ENCODE assay signal across 12 cellular contexts in the genomic region with DNA sequence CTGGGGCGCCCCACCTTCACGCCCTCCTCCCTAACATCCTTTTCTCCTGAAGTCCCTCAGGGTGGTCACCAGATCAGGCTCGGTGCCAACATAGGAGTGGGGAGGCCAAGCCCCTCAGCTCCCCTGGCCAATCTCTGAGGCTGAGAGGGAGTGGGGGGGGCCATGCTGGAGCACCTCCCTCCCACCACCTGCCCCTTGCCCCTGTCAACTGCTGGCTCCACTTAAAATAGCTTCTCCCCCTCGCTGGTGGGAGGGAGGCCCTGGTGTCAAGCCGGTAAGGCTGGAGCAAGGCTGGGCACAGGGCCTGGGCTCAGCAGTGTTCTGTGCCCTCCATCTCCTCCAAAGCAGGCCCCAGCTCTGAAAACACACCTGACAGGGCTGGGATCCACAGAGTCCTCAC. TPM values are rescaled to one million over a fixed set of nuclear protein-coding genes. Genes with fewer than 3 reads are reported as not detected.
DNase-seq lines count a peak whose midpoint lies in the region; ATAC-seq, FAIRE-seq and TF ChIP-seq lines count a peak whose summit lies in the region.
"Had no signal": no experiment of that assay in that cellular context is flagged by ENCODE, and none has a peak within 500 bp of the region (broad histone marks: within the 10 kb centered on the region; RNA-seq: fewer than 3 reads in every experiment).

No MANE protein-coding gene starts in this region.

- H3K9me2 ChIP-seq in GM23248 (ENCODE audit: insufficient read depth): no peaks in the 10 kb centered on the region

- DNase-seq in GM23248: peak; percentile 17
- no peak for DNase-seq in astrocyte (ENCODE audit: low read depth)
- peak in 2 of 3 donors; percentile 77 to 84 for DNase-seq in right cardiac atrium
- no peak for DNase-seq in spleen
- no peak for DNase-seq in stimulated activated naive CD8-positive, alpha-beta T cell treated with anti-CD3 and anti-CD28 coated beads, Interleukin-15, amount 100 ng/mL, for 72 hours
- no peak for DNase-seq in SKM-1 treated with dmso at 0.1 percent for 144 hours (lab: John Stamatoyannopoulos, UW; ENCODE audit: unreplicated experiment)
- no peak for DNase-seq in NCI-H2171 (lab: John Stamatoyannopoulos, UW)
- DNase-seq: cerebellar nuclear complex, DMS153 had no signal

- H3K9ac ChIP-seq in GM23248 (peak overlapping the region; percentile 94), astrocyte (ENCODE audit: low read length) (peak overlapping the region; percentile 73)

- in situ Hi-C loops in GM23248 (cut with MboI): no loop called here

- H3K4me2 ChIP-seq in GM23248 (ENCODE audit: unreplicated experiment) (no peak overlapping the region), astrocyte (ENCODE audit: low read length) (peak overlapping the region; percentile 100)

- H3K4me1 Mint-ChIP-seq in astrocyte (ENCODE audit: low read depth, unreplicated experiment): peaks cover 23% of the 10 kb centered on the region
- peaks cover 46% of the 10 kb centered on the region for H3K4me1 Mint-ChIP-seq in stimulated activated naive CD8-positive, alpha-beta T cell treated with anti-CD3 and anti-CD28 coated beads, Interleukin-15, amount 100 ng/mL, for 72 hours

- no peaks in the 10 kb centered on the region for H3K27me3 ChIP-seq in GM23248 (replicated peaks; ENCODE audit: insufficient read depth)
- no peaks in the 10 kb centered on the region for H3K27me3 ChIP-seq in astrocyte (ENCODE audit: insufficient read depth, low read length)
- no peaks in the 10 kb centered on the region for H3K27me3 ChIP-seq in right cardiac atrium (ENCODE audit: control insufficient read depth, insufficient read depth)
- H3K27me3 ChIP-seq in spleen (replicated peaks in 1 of 7): peaks cover 0 to 75% (median 9%) of the 10 kb centered on the region in 7 donors

- H3K4me3 ChIP-seq in GM23248: no peak overlapping the region
- H3K4me3 ChIP-seq in astrocyte (ENCODE audit: insufficient read depth, low read depth, low read length): no peak overlapping the region
- no peak overlapping the region for H3K4me3 ChIP-seq in right cardiac atrium (ENCODE audit: low read length)
- H3K4me3 ChIP-seq in spleen: peak overlapping the region in 2 of 8 donors; percentile 91
- H3K4me3 ChIP-seq: HAP-1 had no signal

- intact Hi-C loops in right cardiac atrium (cut with DNase I) (no loop called here), spleen (cut with DNase I; ENCODE audit: low total_unique reads) (no loop called here)

- H3K36me3 ChIP-seq in GM23248 (ENCODE audit: low read depth) (no peaks in the 10 kb centered on the region), astrocyte (ENCODE audit: insufficient read depth, low read length) (no peaks in the 10 kb centered on the region), spleen (peaks cover 0 to 24% (median 0%) of the 10 kb centered on the region in 6 donors)

- no peak for TF ChIP-seq POLR2A in spleen (IDR thresholded peaks at IDR 0.05)

- H3K9me3 ChIP-seq in GM23248 (ENCODE audit: low read depth): no peaks in the 10 kb centered on the region
- no peaks in the 10 kb centered on the region for H3K9me3 ChIP-seq in astrocyte (ENCODE audit: insufficient read depth, low read depth, low read length)
- no peaks in the 10 kb centered on the region for H3K9me3 ChIP-seq in right cardiac atrium (ENCODE audit: control insufficient read depth, low read length)
- no peaks in the 10 kb centered on the region for H3K9me3 ChIP-seq in spleen
- H3K9me3 ChIP-seq: HAP-1 had no signal

- H3K27ac Mint-ChIP-seq in astrocyte (ENCODE audit: unreplicated experiment): peak overlapping the region; percentile 83
- H3K27ac Mint-ChIP-seq in stimulated activated naive CD8-positive, alpha-beta T cell treated with anti-CD3 and anti-CD28 coated beads, Interleukin-15, amount 100 ng/mL, for 72 hours: peak overlapping the region in 1 of 2 donors; percentile 74
- H3K27ac Mint-ChIP-seq: stimulated activated naive CD8-positive, alpha-beta T cell treated with anti-CD3 and anti-CD28 coated beads, Interleukin-15, Interleukin-2, amounts not matched to agents 100 ng/mL and 50 ng/mL, for 24 hours had no signal

- H3K27ac ChIP-seq in GM23248 (peak overlapping the region; percentile 89), astrocyte (ENCODE audit: low read depth, low read length) (no peak overlapping the region), right cardiac atrium (ENCODE audit: low read length) (peak overlapping the region; percentile 71), spleen (peak overlapping the region in 7 of 8 donors; percentile 36 to 96 (median 92))

- H2AFZ ChIP-seq in GM23248 (no peak overlapping the region), astrocyte (ENCODE audit: low read depth, low read length) (no peak overlapping the region)

- H3K4me1 ChIP-seq in GM23248 (ENCODE audit: insufficient read depth) (peaks cover 43% of the 10 kb centered on the region), astrocyte (ENCODE audit: insufficient read depth, low read length) (peaks cover 60% of the 10 kb centered on the region), right cardiac atrium (ENCODE audit: control insufficient read depth, insufficient read depth, low read length) (peaks cover 13% of the 10 kb centered on the region), spleen (peaks cover 78 to 96% (median 95%) of the 10 kb centered on the region in 6 donors)

- no peaks in the 10 kb centered on the region; the same call in 1 of the 2 replicates for H3F3A ChIP-seq in GM23248 (ENCODE audit: insufficient read depth)

- no peak overlapping the region for H3K4me3 Mint-ChIP-seq in astrocyte (ENCODE audit: unreplicated experiment)
- H3K4me3 Mint-ChIP-seq in stimulated activated naive CD8-positive, alpha-beta T cell treated with anti-CD3 and anti-CD28 coated beads, Interleukin-15, amount 100 ng/mL, for 72 hours: no peak overlapping the region
- H3K4me3 Mint-ChIP-seq: stimulated activated naive CD8-positive, alpha-beta T cell treated with anti-CD3 and anti-CD28 coated beads, Interleukin-15, Interleukin-2, amounts not matched to agents 100 ng/mL and 50 ng/mL, for 24 hours had no signal

- FAIRE-seq in astrocyte (lab: Jason Lieb, UNC): no peak

- 75 to 82% methylated on average over 4 to 5 of the region's 5 CpGs for WGBS in GM23248 (ENCODE audit: low coverage in 1 of 2, low lambda C conversion rate in 2 of 2, missing lambda C conversion rate in 2 of 2), 2 experiments
- 47% methylated on average over 5 of the region's 5 CpGs for WGBS in right cardiac atrium
- 38 to 75% (median 56%) methylated on average over 4 to 5 of the region's 5 CpGs for WGBS in spleen, 5 donors

- H3K9me3 Mint-ChIP-seq in astrocyte (ENCODE audit: unreplicated experiment): no peaks in the 10 kb centered on the region
- H3K9me3 Mint-ChIP-seq in stimulated activated naive CD8-positive, alpha-beta T cell treated with anti-CD3 and anti-CD28 coated beads, Interleukin-15, amount 100 ng/mL, for 72 hours: no peaks in the 10 kb centered on the region
- H3K9me3 Mint-ChIP-seq: stimulated activated naive CD8-positive, alpha-beta T cell treated with anti-CD3 and anti-CD28 coated beads, Interleukin-15, Interleukin-2, amounts not matched to agents 100 ng/mL and 50 ng/mL, for 24 hours had no signal

- H3K36me3 Mint-ChIP-seq in astrocyte (ENCODE audit: low read depth, unreplicated experiment): peaks cover 2% of the 10 kb centered on the region

- no peak for TF ChIP-seq CTCF in astrocyte (IDR thresholded peaks at IDR 0.05; ENCODE audit: insufficient read depth, low read depth, low read length)
- TF ChIP-seq CTCF in spleen (IDR thresholded peaks at IDR 0.05 in 8 of 11, conservative IDR thresholded peaks at IDR 0.05 in 3 of 11): no peak

- H4K20me1 ChIP-seq in GM23248 (ENCODE audit: insufficient read depth): no peaks in the 10 kb centered on the region; the same call in 1 of the 2 replicates
- peaks cover 73% of the 10 kb centered on the region for H4K20me1 ChIP-seq in astrocyte (ENCODE audit: insufficient read depth, low read length)

- ATAC-seq in right cardiac atrium: peak in 1 of 2 donors; percentile 6
- no peak for ATAC-seq in stimulated activated naive CD8-positive, alpha-beta T cell treated with anti-CD3 and anti-CD28 coated beads, Interleukin-15, amount 100 ng/mL, for 72 hours
- no peak for ATAC-seq in GM21619 (IDR thresholded peaks at IDR 0.05; ENCODE audit: unreplicated experiment)

- H3K79me2 ChIP-seq in GM23248 (ENCODE audit: insufficient read depth) (peaks cover 93% of the 10 kb centered on the region), astrocyte (ENCODE audit: insufficient read depth, low read length) (peaks cover 95% of the 10 kb centered on the region)

- H3K27me3 Mint-ChIP-seq in astrocyte (ENCODE audit: low read depth, unreplicated experiment): no peaks in the 10 kb centered on the region
- peaks cover 76% of the 10 kb centered on the region for H3K27me3 Mint-ChIP-seq in stimulated activated naive CD8-positive, alpha-beta T cell treated with anti-CD3 and anti-CD28 coated beads, Interleukin-15, amount 100 ng/mL, for 72 hours

RNA-seq across cellular contexts. Expression of gene PLXNB2, which starts 4.9 kb away (rescaled TPM):
- total RNA-seq in GM23248 (2014; rRNA removed; shearing (Covaris generic)): 136 and 147 TPM in 2 replicates
- polyA plus RNA-seq in GM23248 (2016; fragmentation: Nextera tagmentation; extraction: Ambion mirVana) (123 and 136 TPM in 2 replicates), right cardiac atrium (60.0 TPM), spleen (100 to 1,000 TPM in 1 of 3 donors, 10 to 100 TPM in 2; 41.9 to 113 (median 68.3) TPM)
- total RNA-seq in astrocyte (327 and 376 TPM in 2 replicates), right cardiac atrium (100 to 1,000 TPM in 1 of 4 donors, 10 to 100 TPM in 3; 80.7 to 110 (median 90.6) TPM), spleen (100 to 1,000 TPM; 175 to 382 (median 278) TPM)

RNA-seq across cellular contexts. Expression of gene DENND6B, which starts 24.2 kb away (rescaled TPM):
- total RNA-seq in GM23248 (2014; rRNA removed; shearing (Covaris generic)): 3.3 and 5.7 TPM in 2 replicates
- polyA plus RNA-seq in GM23248 (2016; fragmentation: Nextera tagmentation; extraction: Ambion mirVana): 6.1 and 6.6 TPM in 2 replicates
- 5.4 and 5.8 TPM in 2 replicates for total RNA-seq in astrocyte
- total RNA-seq in right cardiac atrium: 1 to 10 TPM; 2.0 to 3.1 (median 2.5) TPM
- polyA plus RNA-seq in right cardiac atrium: 2.4 TPM
- total RNA-seq in spleen: 1 to 10 TPM; 4.5 to 8.9 (median 6.0) TPM
- polyA plus RNA-seq in spleen: 10 to 100 TPM in 1 of 3 donors, 1 to 10 TPM in 2; 6.4 to 10.4 (median 9.9) TPM

RNA-seq across cellular contexts. Expression of gene MAPK11, which starts 32.4 kb away (rescaled TPM):
- total RNA-seq in GM23248 (2014; rRNA removed; shearing (Covaris generic)): 9.8 and 12.3 TPM in 2 replicates
- 1.0 and 1.2 TPM in 2 replicates for polyA plus RNA-seq in GM23248 (2016; fragmentation: Nextera tagmentation; extraction: Ambion mirVana)
- 19.6 and 22.4 TPM in 2 replicates for total RNA-seq in astrocyte
- 1 to 10 TPM; 6.4 to 7.9 (median 7.4) TPM for total RNA-seq in right cardiac atrium
- 8.8 TPM for polyA plus RNA-seq in right cardiac atrium
- 10 to 100 TPM in 3 of 7 donors, 1 to 10 TPM in 4; 5.2 to 20.7 (median 9.3) TPM for total RNA-seq in spleen
- polyA plus RNA-seq in spleen: 10 to 100 TPM; 10.7 to 25.3 (median 21.0) TPM

RNA-seq across cellular contexts. Expression of gene PPP6R2, which starts 40.6 kb away (rescaled TPM):
- total RNA-seq in GM23248 (2014; rRNA removed; shearing (Covaris generic)): 50.0 and 58.4 TPM in 2 replicates
- polyA plus RNA-seq in GM23248 (2016; fragmentation: Nextera tagmentation; extraction: Ambion mirVana): 22.2 and 22.3 TPM in 2 replicates
- 47.9 and 48.3 TPM in 2 replicates for total RNA-seq in astrocyte
- 10 to 100 TPM; 40.1 to 50.2 (median 44.6) TPM for total RNA-seq in right cardiac atrium
- polyA plus RNA-seq in right cardiac atrium: 36.2 TPM
- 10 to 100 TPM; 54.0 to 76.2 (median 64.7) TPM for total RNA-seq in spleen
- 10 to 100 TPM; 23.6 to 48.7 (median 27.8) TPM for polyA plus RNA-seq in spleen

RNA-seq across cellular contexts. Expression of gene MAPK12, which starts 41.1 kb away (rescaled TPM):
- total RNA-seq in GM23248 (2014; rRNA removed; shearing (Covaris generic)): 22.8 and 28.7 TPM in 2 replicates
- polyA plus RNA-seq in GM23248 (2016; fragmentation: Nextera tagmentation; extraction: Ambion mirVana): 20.7 and 23.2 TPM in 2 replicates
- 29.1 and 36.4 TPM in 2 replicates for total RNA-seq in astrocyte
- total RNA-seq in right cardiac atrium: 10 to 100 TPM; 10.5 to 14.8 (median 11.2) TPM
- 15.2 TPM for polyA plus RNA-seq in right cardiac atrium
- total RNA-seq in spleen: 10 to 100 TPM in 2 of 7 donors, 1 to 10 TPM in 5; 3.9 to 11.6 (median 6.4) TPM
- 10 to 100 TPM in 1 of 3 donors, 1 to 10 TPM in 2; 6.9 to 11.0 (median 9.0) TPM for polyA plus RNA-seq in spleen

Comparison
In these comparisons a context has a peak if more than half of its experiments do, and no peak if none do; other contexts are left out.
1. DNase-seq: peak in GM23248 (single experiment) and right cardiac atrium (2 of 3); none in astrocyte (single experiment), spleen (single experiment), stimulated activated naive CD8-positive, alpha-beta T cell treated with anti-CD3 and anti-CD28 coated beads, Interleukin-15, amount 100 ng/mL, for 72 hours (0 of 2), SKM-1 treated with dmso at 0.1 percent for 144 hours (single experiment) and NCI-H2171 (single experiment).